ENCODE assay signal across 7 cellular contexts in the genomic region with DNA sequence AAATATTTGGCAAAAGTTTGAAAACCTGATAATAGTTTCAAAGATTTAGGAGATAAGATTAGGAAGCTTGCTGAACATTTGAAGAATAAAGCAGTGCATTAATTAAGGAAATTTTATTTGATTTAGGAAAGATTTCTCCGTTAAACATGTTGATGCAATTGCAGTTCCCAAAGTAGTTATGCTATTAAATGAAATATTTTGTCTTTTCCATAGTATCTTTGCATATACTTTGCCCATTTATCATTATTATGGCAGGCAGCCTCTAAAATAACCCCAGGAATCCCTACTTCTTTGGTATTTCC.
"Had no signal": no experiment of that assay in that cellular context is flagged by ENCODE, and none has a peak within 500 bp of the region (broad histone marks: within the 10 kb centered on the region; RNA-seq: fewer than 3 reads in every experiment).

No MANE protein-coding gene starts in this region.

- H3K4me1 Mint-ChIP-seq: IgD-negative memory B cell had no signal

- H2AFZ ChIP-seq: GM23248 had no signal

- H3K27ac Mint-ChIP-seq: H9, IgD-negative memory B cell had no signal

- H3K4me3 Mint-ChIP-seq: H9, IgD-negative memory B cell had no signal

- H3K9ac ChIP-seq: GM23248 had no signal

- DNase-seq: GM23248, H9, HCEC 1CT had no signal

- H3K27ac ChIP-seq: GM23248 had no signal

- H3K4me3 ChIP-seq: GM23248 had no signal

- FAIRE-seq: H1, H54, HTR-8/SVneo had no signal

- H3K36me3 Mint-ChIP-seq: IgD-negative memory B cell had no signal
